ENCODE assay signal across 24 cellular contexts in genomic region chr9:137829260-137829996, GRCh38. TPM values are rescaled to one million over a fixed set of nuclear protein-coding genes. Genes with fewer than 3 reads are reported as not detected.
"Had no signal": no experiment of that assay in that cellular context is flagged by ENCODE, and none has a peak within 500 bp of the region (broad histone marks: within the 10 kb centered on the region; RNA-seq: fewer than 3 reads in every experiment).

No MANE protein-coding gene starts in this region.

- H3K4me3 Mint-ChIP-seq: activated CD4-positive, alpha-beta T cell treated with anti-CD3 and anti-CD28 coated beads for 36 hours; activated CD8-positive, alpha-beta memory T cell treated with anti-CD3 and anti-CD28 coated beads, Interleukin-2, amount 10 ng/mL, durations not matched to agents 7 days and 5 days; activated CD8-positive, alpha-beta T cell treated with anti-CD3 and anti-CD28 coated beads, Interleukin-2, amount 10 ng/mL, durations not matched to agents 7 days and 5 days; activated naive CD4-positive, alpha-beta T cell treated with anti-CD3 and anti-CD28 coated beads for 36 hours; activated naive CD8-positive, alpha-beta T cell treated with anti-CD3 and anti-CD28 coated beads, Interleukin-2, amount 10 ng/mL, durations not matched to agents 7 days and 5 days; dendritic cell treated with granulocyte-macrophage colony-stimulating factor and Interleukin-4, amounts not matched to agents 40 ng/mL and 50 ng/mL, for 4 days; neural progenitor cell; T-helper 2 cell treated with Interferon-gamma antibody and Interleukin-4, amounts not matched to agents 5 μg/mL and 100 μg/mL, for 36 hours had no signal

- H3K4me2 ChIP-seq: hepatocyte, neural progenitor cell had no signal

- H3K27ac ChIP-seq: hepatocyte, left ventricle myocardium inferior, neural progenitor cell, right atrium auricular region, testis, transverse colon had no signal

- H3K4me3 ChIP-seq: hepatocyte, left ventricle myocardium inferior, lung, neural progenitor cell, right atrium auricular region, testis, transverse colon had no signal

- ATAC-seq: activated CD4-positive, alpha-beta T cell treated with anti-CD3 and anti-CD28 coated beads for 36 hours; activated CD8-positive, alpha-beta memory T cell treated with anti-CD3 and anti-CD28 coated beads, Interleukin-2, amount 10 ng/mL, durations not matched to agents 7 days and 5 days; activated CD8-positive, alpha-beta T cell treated with anti-CD3 and anti-CD28 coated beads, Interleukin-2, amount 10 ng/mL, durations not matched to agents 7 days and 5 days had no signal

- H3K27me3 Mint-ChIP-seq: activated CD4-positive, alpha-beta T cell treated with anti-CD3 and anti-CD28 coated beads for 36 hours; activated CD8-positive, alpha-beta memory T cell treated with anti-CD3 and anti-CD28 coated beads, Interleukin-2, amount 10 ng/mL, durations not matched to agents 7 days and 5 days; activated naive CD8-positive, alpha-beta T cell treated with anti-CD3 and anti-CD28 coated beads, Interleukin-2, amount 10 ng/mL, durations not matched to agents 7 days and 5 days; dendritic cell treated with granulocyte-macrophage colony-stimulating factor and Interleukin-4, amounts not matched to agents 40 ng/mL and 50 ng/mL, for 4 days had no signal

- FAIRE-seq: endometrium, frontal cortex had no signal

- H3K9me3 ChIP-seq: right atrium auricular region, testis, transverse colon had no signal

- H3K4me1 Mint-ChIP-seq: activated CD4-positive, alpha-beta T cell treated with anti-CD3 and anti-CD28 coated beads for 36 hours; activated CD8-positive, alpha-beta memory T cell treated with anti-CD3 and anti-CD28 coated beads, Interleukin-2, amount 10 ng/mL, durations not matched to agents 7 days and 5 days; activated naive CD8-positive, alpha-beta T cell treated with anti-CD3 and anti-CD28 coated beads, Interleukin-2, amount 10 ng/mL, durations not matched to agents 7 days and 5 days; neural progenitor cell had no signal

- H3K9ac ChIP-seq: neural progenitor cell had no signal

- H3K27me3 ChIP-seq: hepatocyte, neural progenitor cell, right atrium auricular region, testis, transverse colon had no signal

- H3K27ac Mint-ChIP-seq: activated CD4-positive, alpha-beta T cell treated with anti-CD3 and anti-CD28 coated beads for 36 hours; activated CD8-positive, alpha-beta memory T cell treated with anti-CD3 and anti-CD28 coated beads, Interleukin-2, amount 10 ng/mL, durations not matched to agents 7 days and 5 days; activated CD8-positive, alpha-beta T cell treated with anti-CD3 and anti-CD28 coated beads, Interleukin-2, amount 10 ng/mL, durations not matched to agents 7 days and 5 days; activated naive CD4-positive, alpha-beta T cell treated with anti-CD3 and anti-CD28 coated beads for 36 hours; activated naive CD8-positive, alpha-beta T cell treated with anti-CD3 and anti-CD28 coated beads, Interleukin-2, amount 10 ng/mL, durations not matched to agents 7 days and 5 days; dendritic cell treated with granulocyte-macrophage colony-stimulating factor and Interleukin-4, amounts not matched to agents 40 ng/mL and 50 ng/mL, for 4 days; neural progenitor cell; T-helper 2 cell treated with Interferon-gamma antibody and Interleukin-4, amounts not matched to agents 5 μg/mL and 100 μg/mL, for 36 hours had no signal

- H3K4me1 ChIP-seq: left ventricle myocardium inferior, neural progenitor cell, right atrium auricular region, testis, transverse colon had no signal

- H3K9me3 Mint-ChIP-seq: activated naive CD4-positive, alpha-beta T cell treated with anti-CD3 and anti-CD28 coated beads for 36 hours; activated naive CD8-positive, alpha-beta T cell treated with anti-CD3 and anti-CD28 coated beads, Interleukin-2, amount 10 ng/mL, durations not matched to agents 7 days and 5 days; dendritic cell treated with granulocyte-macrophage colony-stimulating factor and Interleukin-4, amounts not matched to agents 40 ng/mL and 50 ng/mL, for 4 days; T-helper 2 cell treated with Interferon-gamma antibody and Interleukin-4, amounts not matched to agents 5 μg/mL and 100 μg/mL, for 36 hours had no signal

- DNase-seq: activated CD4-positive, CD25-positive, alpha-beta regulatory T cell; activated CD8-positive, alpha-beta memory T cell treated with anti-CD3 and anti-CD28 coated beads, Interleukin-2, amount 10 ng/mL, durations not matched to agents 7 days and 5 days; activated effector memory CD4-positive, alpha-beta T cell treated with Interleukin-2 at 50 U/mL for 16 hours; central memory CD4-positive, alpha-beta T cell; effector CD4-positive, alpha-beta T cell; glutamatergic neuron; left ventricle myocardium inferior; occipital lobe; stimulated activated CD4-positive, alpha-beta T cell treated with anti-CD3 and anti-CD28 coated beads, Interleukin-2, amount 100 ng/mL, for 48 hours; T-helper 1 cell; transverse colon had no signal

- H3K36me3 ChIP-seq: neural progenitor cell had no signal

- H2AFZ ChIP-seq: hepatocyte, neural progenitor cell had no signal

RNA-seq across cellular contexts. Expression of gene CACNA1B, which starts 48.2 kb away (rescaled TPM):
- total RNA-seq: activated CD8-positive, alpha-beta memory T cell treated with anti-CD3 and anti-CD28 coated beads, Interleukin-2, amount 10 ng/mL, durations not matched to agents 7 days and 5 days; activated CD8-positive, alpha-beta T cell treated with anti-CD3 and anti-CD28 coated beads, Interleukin-2, amount 10 ng/mL, durations not matched to agents 7 days and 5 days; activated naive CD8-positive, alpha-beta T cell treated with anti-CD3 and anti-CD28 coated beads, Interleukin-2, amount 10 ng/mL, durations not matched to agents 7 days and 5 days had no signal
